In genomic region chr12:47868552-47869031, GRCh38 we compare ENCODE assay signal across 10 cellular contexts. TPM values are rescaled to one million over a fixed set of nuclear protein-coding genes. Genes with fewer than 3 reads are reported as not detected.
DNase-seq lines count a peak whose midpoint lies in the region; ATAC-seq lines count a peak whose summit lies in the region.
"Had no signal": no experiment of that assay in that cellular context is flagged by ENCODE, and none has a peak within 500 bp of the region (broad histone marks: within the 10 kb centered on the region; RNA-seq: fewer than 3 reads in every experiment).

No MANE protein-coding gene starts in this region.

- intact Hi-C loops in activated CD4-positive, alpha-beta memory T cell treated with anti-CD3 and anti-CD28 coated beads for 36 hours (cut with micrococcal nuclease) = loop anchor here (1.0 kb wide), 1 partner anchor 8 kb away; no protein-coding TSS in a partner anchor

- no peaks in the 10 kb centered on the region for H3K9me3 ChIP-seq in T-helper 17 cell (ENCODE audit: control insufficient read depth, low read length, poor library complexity, severe bottlenecking)

- peaks cover 81% of the 10 kb centered on the region for H3K4me1 Mint-ChIP-seq in activated CD4-positive, alpha-beta memory T cell treated with anti-CD3 and anti-CD28 coated beads for 36 hours (ENCODE audit: low read depth)
- H3K4me1 Mint-ChIP-seq in T-helper 17 cell = no peaks in the 10 kb centered on the region

- no peak overlapping the region for H3K4me3 Mint-ChIP-seq in activated CD4-positive, alpha-beta memory T cell treated with anti-CD3 and anti-CD28 coated beads for 36 hours
- no peak overlapping the region for H3K4me3 Mint-ChIP-seq in T-helper 17 cell

- no peaks in the 10 kb centered on the region for H3K27me3 Mint-ChIP-seq in activated CD4-positive, alpha-beta memory T cell treated with anti-CD3 and anti-CD28 coated beads for 36 hours
- no peaks in the 10 kb centered on the region for H3K27me3 Mint-ChIP-seq in T-helper 17 cell

- H3K27ac Mint-ChIP-seq in activated CD4-positive, alpha-beta memory T cell treated with anti-CD3 and anti-CD28 coated beads for 36 hours = peak overlapping the region; percentile 95
- no peak overlapping the region for H3K27ac Mint-ChIP-seq in T-helper 17 cell

- ATAC-seq in GM19452 (IDR thresholded peaks at IDR 0.05; ENCODE audit: unreplicated experiment) (peak; percentile 62), HG03108 (IDR thresholded peaks at IDR 0.05; ENCODE audit: unreplicated experiment) (peak; percentile 67), T-helper 17 cell (no peak)

- no peaks in the 10 kb centered on the region for H3K9me3 Mint-ChIP-seq in activated CD4-positive, alpha-beta memory T cell treated with anti-CD3 and anti-CD28 coated beads for 36 hours

- H3K36me3 Mint-ChIP-seq in activated CD4-positive, alpha-beta memory T cell treated with anti-CD3 and anti-CD28 coated beads for 36 hours = peaks cover 80% of the 10 kb centered on the region
- H3K36me3 Mint-ChIP-seq in T-helper 17 cell (ENCODE audit: low read depth) = no peaks in the 10 kb centered on the region

- CTCF ChIA-PET in activated CD4-positive, alpha-beta memory T cell treated with anti-CD3 and anti-CD28 coated beads for 36 hours (lab: Charles Lee) = interaction anchor here (0.9 to 3.0 kb wide), 10 partner anchors 11 to 125 kb away, joined by 3 to 18 read pairs (median 8); partner anchors contain the start of gene VDR

- DNase-seq in GDM1 (lab: John Stamatoyannopoulos, UW) (peak; percentile 38), cerebellum (ENCODE audit: low spot score) (no peak), middle frontal gyrus (ENCODE audit: extremely low spot score, low spot score) (no peak), T-helper 17 cell (no peak), DMS114 treated with DMSO at 0.1 percent for 48 hours (lab: John Stamatoyannopoulos, UW; ENCODE audit: unreplicated experiment) (no peak)
- DNase-seq in activated CD4-positive, alpha-beta memory T cell treated with anti-CD3 and anti-CD28 coated beads for 36 hours = peak; percentile 63
- DNase-seq: activated CD4-positive, CD25-positive, alpha-beta regulatory T cell; effector CD4-positive, alpha-beta T cell had no signal

- POLR2A ChIA-PET in activated CD4-positive, alpha-beta memory T cell treated with anti-CD3 and anti-CD28 coated beads for 36 hours (lab: Charles Lee) = interaction anchor here (0.5 to 5.7 kb wide), 8 partner anchors 8 to 237 kb away, joined by 3 to 76 read pairs (median 11); partner anchors contain the start of genes SENP1 and VDR

RNA-seq across cellular contexts. Expression of gene VDR, which starts 36.2 kb away (rescaled TPM):
- 100 to 1,000 TPM; 156 TPM for total RNA-seq in activated CD4-positive, alpha-beta memory T cell treated with anti-CD3 and anti-CD28 coated beads for 36 hours
- total RNA-seq in cerebellum (0.09 TPM), T-helper 17 cell (1 to 10 TPM; 1.8 to 4.5 TPM)

RNA-seq across cellular contexts. Expression of gene HDAC7, which starts 48.9 kb away (rescaled TPM):
- 100 to 1,000 TPM; 257 to 280 TPM for total RNA-seq in activated CD4-positive, alpha-beta memory T cell treated with anti-CD3 and anti-CD28 coated beads for 36 hours
- 12.1 TPM for total RNA-seq in cerebellum
- total RNA-seq in T-helper 17 cell = 100 to 1,000 TPM; 129 to 151 TPM

Comparison
In these comparisons a context has a peak if more than half of its experiments do, and no peak if none do; other contexts are left out.
1. DNase-seq: peak in GDM1 (single experiment) and activated CD4-positive, alpha-beta memory T cell treated with anti-CD3 and anti-CD28 coated beads for 36 hours (single experiment); none in cerebellum (single experiment), middle frontal gyrus (single experiment), T-helper 17 cell (0 of 3) and DMS114 treated with DMSO at 0.1 percent for 48 hours (single experiment).
2. RNA of gene VDR, which starts 36.2 kb away (total RNA-seq): 156 TPM in activated CD4-positive, alpha-beta memory T cell treated with anti-CD3 and anti-CD28 coated beads for 36 hours; 1.8 to 4.5 TPM in T-helper 17 cell and 0.09 TPM in cerebellum (single experiment); every median in the first group is over 10 times any median in the second.